Comparison of ENCODE assay signal across 13 cellular contexts in genomic region chr9:114779352-114779845, GRCh38. TPM values are rescaled to one million over a fixed set of nuclear protein-coding genes. Genes with fewer than 3 reads are reported as not detected.
DNase-seq lines count a peak whose midpoint lies in the region; ATAC-seq, FAIRE-seq and TF ChIP-seq lines count a peak whose summit lies in the region.
"Had no signal": no experiment of that assay in that cellular context is flagged by ENCODE, and none has a peak within 500 bp of the region (broad histone marks: within the 10 kb centered on the region; RNA-seq: fewer than 3 reads in every experiment).

No MANE protein-coding gene starts in this region.

- H3K4me3 Mint-ChIP-seq in activated CD4-positive, alpha-beta T cell treated with anti-CD3 and anti-CD28 coated beads, Interleukin-2, amount 10 ng/mL, durations not matched to agents 7 days and 5 days, result no peak overlapping the region
- no peak overlapping the region for H3K4me3 Mint-ChIP-seq in WTC11
- H3K4me3 Mint-ChIP-seq: activated naive CD8-positive, alpha-beta T cell; CD4-positive, CD25-positive, alpha-beta regulatory T cell; T-helper 1 cell treated with Interleukin-12 subunit alpha and Interleukin-12 subunit beta and Interleukin-4 antibody, amounts not matched to agents 30 μg/mL and 1 μg/mL, for 36 hours had no signal

- no peaks in the 10 kb centered on the region for H3K9me3 ChIP-seq in lower lobe of right lung
- H3K9me3 ChIP-seq: ovary had no signal

- CTCF ChIA-PET in activated CD4-positive, alpha-beta T cell treated with anti-CD3 and anti-CD28 coated beads, Interleukin-2, amount 10 ng/mL, durations not matched to agents 7 days and 5 days (lab: Charles Lee), result interaction anchor here (1.8 kb wide), 1 partner anchor 111 kb away, joined by 4 read pairs; no protein-coding TSS in a partner anchor
- CTCF ChIA-PET in WTC11 (lab: Charles Lee), result no interaction called here

- no peak for TF ChIP-seq CTCF in astrocyte of the spinal cord (IDR thresholded peaks at IDR 0.05; ENCODE audit: low read depth, low read length)
- no peak for TF ChIP-seq CTCF in lower lobe of right lung (IDR thresholded peaks at IDR 0.05)
- TF ChIP-seq CTCF in WTC11 (IDR thresholded peaks at IDR 0.05), result no peak

- intact Hi-C loops in lower lobe of right lung (cut with DNase I), result no loop called here

- H3K27me3 Mint-ChIP-seq in activated CD4-positive, alpha-beta T cell treated with anti-CD3 and anti-CD28 coated beads, Interleukin-2, amount 10 ng/mL, durations not matched to agents 7 days and 5 days, result peaks cover 7% of the 10 kb centered on the region
- H3K27me3 Mint-ChIP-seq in WTC11 (ENCODE audit: low read depth), result peaks cover 28% of the 10 kb centered on the region
- H3K27me3 Mint-ChIP-seq: activated naive CD8-positive, alpha-beta T cell had no signal

- POLR2A ChIA-PET in activated CD4-positive, alpha-beta T cell treated with anti-CD3 and anti-CD28 coated beads, Interleukin-2, amount 10 ng/mL, durations not matched to agents 7 days and 5 days (lab: Charles Lee), result no interaction called here
- POLR2A ChIA-PET in WTC11 (lab: Charles Lee), result no interaction called here

- peaks cover 28% of the 10 kb centered on the region for H3K4me1 Mint-ChIP-seq in activated CD4-positive, alpha-beta T cell treated with anti-CD3 and anti-CD28 coated beads, Interleukin-2, amount 10 ng/mL, durations not matched to agents 7 days and 5 days
- no peaks in the 10 kb centered on the region for H3K4me1 Mint-ChIP-seq in WTC11

- no peak overlapping the region for H3K27ac Mint-ChIP-seq in activated CD4-positive, alpha-beta T cell treated with anti-CD3 and anti-CD28 coated beads, Interleukin-2, amount 10 ng/mL, durations not matched to agents 7 days and 5 days
- H3K27ac Mint-ChIP-seq in WTC11, result no peak overlapping the region
- H3K27ac Mint-ChIP-seq: activated naive CD8-positive, alpha-beta T cell; CD4-positive, CD25-positive, alpha-beta regulatory T cell; T-helper 1 cell treated with Interleukin-12 subunit alpha and Interleukin-12 subunit beta and Interleukin-4 antibody, amounts not matched to agents 30 μg/mL and 1 μg/mL, for 36 hours had no signal

- H3K36me3 ChIP-seq in lower lobe of right lung, result no peaks in the 10 kb centered on the region
- H3K36me3 ChIP-seq: ovary had no signal

- H3K4me1 ChIP-seq in lower lobe of right lung, result no peaks in the 10 kb centered on the region

- H3K4me3 ChIP-seq in astrocyte of the spinal cord (ENCODE audit: low read depth, low read length) (no peak overlapping the region), lower lobe of right lung (no peak overlapping the region)
- H3K4me3 ChIP-seq: ovary had no signal

- in situ Hi-C loops in astrocyte of the spinal cord (cut with HindIII; ENCODE audit: low sequenced_read_pairs), result no loop called here

- no peaks in the 10 kb centered on the region for H3K27me3 ChIP-seq in lower lobe of right lung (ENCODE audit: low read depth)
- H3K27me3 ChIP-seq: ovary had no signal

- no peak for FAIRE-seq in GM19239 (lab: Jason Lieb, UNC)
- FAIRE-seq: frontal cortex had no signal

- H3K27ac ChIP-seq in lower lobe of right lung, result no peak overlapping the region
- H3K27ac ChIP-seq: ovary had no signal

- H3K9me3 Mint-ChIP-seq in activated CD4-positive, alpha-beta T cell treated with anti-CD3 and anti-CD28 coated beads, Interleukin-2, amount 10 ng/mL, durations not matched to agents 7 days and 5 days, result peaks cover 13% of the 10 kb centered on the region
- no peaks in the 10 kb centered on the region for H3K9me3 Mint-ChIP-seq in WTC11
- H3K9me3 Mint-ChIP-seq: T-helper 1 cell treated with Interleukin-12 subunit alpha and Interleukin-12 subunit beta and Interleukin-4 antibody, amounts not matched to agents 30 μg/mL and 1 μg/mL, for 36 hours had no signal

- ATAC-seq in lower lobe of right lung (peak; percentile 89 to 92), HG03571 (IDR thresholded peaks at IDR 0.05; ENCODE audit: unreplicated experiment) (no peak), WTC11 (no peak)

- DNase-seq in COR-L47 (lab: John Stamatoyannopoulos, UW) (peak; percentile 80), NCI-H2029 (lab: John Stamatoyannopoulos, UW) (peak; percentile 85), astrocyte of the spinal cord (ENCODE audit: low read depth, low spot score) (peak; percentile 22), lower lobe of right lung (peak; percentile 81), GM19239 (ENCODE audit: insufficient read length, low spot score) (no peak), WTC11 (ENCODE audit: low spot score) (no peak)
- no peak for DNase-seq in activated CD4-positive, alpha-beta T cell treated with anti-CD3 and anti-CD28 coated beads, Interleukin-2, amount 10 ng/mL, durations not matched to agents 7 days and 5 days
- DNase-seq: CD4-positive, CD25-positive, alpha-beta regulatory T cell had no signal

- H3K36me3 Mint-ChIP-seq in activated CD4-positive, alpha-beta T cell treated with anti-CD3 and anti-CD28 coated beads, Interleukin-2, amount 10 ng/mL, durations not matched to agents 7 days and 5 days (ENCODE audit: low read depth), result peaks cover 4% of the 10 kb centered on the region
- H3K36me3 Mint-ChIP-seq in WTC11, result no peaks in the 10 kb centered on the region

TF ChIP-seq in WTC11, 78 proteins besides CTCF, POLR2A, EP300 and RAD21 (continues in another document):
- no peak for TF ChIP-seq IRF1 (CRISPR knock-in tag; IDR thresholded peaks at IDR 0.05)
- no peak for TF ChIP-seq ZBTB43 (CRISPR knock-in tag; IDR thresholded peaks at IDR 0.05)
- no peak for TF ChIP-seq RELA (CRISPR knock-in tag; IDR thresholded peaks at IDR 0.05; ENCODE audit: borderline replicate concordance)
- no peak for TF ChIP-seq NR2C2 (CRISPR knock-in tag; IDR thresholded peaks at IDR 0.05)
- no peak for TF ChIP-seq ZNF263 (CRISPR knock-in tag; IDR thresholded peaks at IDR 0.05; ENCODE audit: low read depth)
- TF ChIP-seq NFE2L1 (CRISPR knock-in tag; IDR thresholded peaks at IDR 0.05), result no peak
- no peak for TF ChIP-seq OVOL2 (CRISPR knock-in tag; IDR thresholded peaks at IDR 0.05; ENCODE audit: borderline replicate concordance)
- no peak for TF ChIP-seq ZNF423 (CRISPR knock-in tag; IDR thresholded peaks at IDR 0.05)
- TF ChIP-seq CREM (CRISPR knock-in tag; IDR thresholded peaks at IDR 0.05), result no peak
- no peak for TF ChIP-seq PRDM15 (CRISPR knock-in tag; IDR thresholded peaks at IDR 0.05)
- no peak for TF ChIP-seq ERG (CRISPR knock-in tag; IDR thresholded peaks at IDR 0.05)

RNA-seq across cellular contexts. Expression of gene TNFSF15, which starts 26.4 kb away (rescaled TPM):
- total RNA-seq in lower lobe of right lung (5.2 TPM), WTC11 (2021) (0.09 to 0.11 TPM (median 0.09 TPM) in 3 replicates)
- 1 to 10 TPM; 2.0 to 2.5 TPM for total RNA-seq in activated CD4-positive, alpha-beta T cell treated with anti-CD3 and anti-CD28 coated beads, Interleukin-2, amount 10 ng/mL, durations not matched to agents 7 days and 5 days
- total RNA-seq: CD4-positive, CD25-positive, alpha-beta regulatory T cell had no signal

Comparison
In these comparisons a context has a peak if more than half of its experiments do, and no peak if none do; other contexts are left out.
1. DNase-seq: peak in COR-L47 (single experiment), NCI-H2029 (single experiment), astrocyte of the spinal cord (single experiment) and lower lobe of right lung (single experiment); none in GM19239 (single experiment), activated CD4-positive, alpha-beta T cell treated with anti-CD3 and anti-CD28 coated beads, Interleukin-2, amount 10 ng/mL, durations not matched to agents 7 days and 5 days (single experiment) and WTC11 (single experiment).
2. ATAC-seq: peak in lower lobe of right lung (2 of 2); none in HG03571 (single experiment) and WTC11 (single experiment).